In genomic region chr2:74991977-74992376, GRCh38 we compare ENCODE assay signal across 17 cellular contexts. TPM values are rescaled to one million over a fixed set of nuclear protein-coding genes. Genes with fewer than 3 reads are reported as not detected.
A peak's percentile ranks its signal among the peaks of the same experiment; 100 is the strongest.
DNase-seq lines count a peak whose midpoint lies in the region; ATAC-seq, FAIRE-seq and TF ChIP-seq lines count a peak whose summit lies in the region.
"Had no signal": no experiment of that assay in that cellular context is flagged by ENCODE, and none has a peak within 500 bp of the region (broad histone marks: within the 10 kb centered on the region; RNA-seq: fewer than 3 reads in every experiment).

No MANE protein-coding gene starts in this region.

- H4K91ac ChIP-seq in IMR-90 (ENCODE audit: insufficient read depth, low read depth, low read length), result 0 out of 2 replicates have a peak overlapping the region, but pooled peaks have one; percentile 2
- H4K91ac ChIP-seq in H1 (replicated peaks; ENCODE audit: insufficient read length, low read length), result no peak overlapping the region

- H3K27me3 ChIP-seq in IMR-90 (ENCODE audit: control insufficient read depth, insufficient read depth, low read length) (no peaks in the 10 kb centered on the region), H1 (replicated peaks in 1 of 4; ENCODE audit: control insufficient read depth in 3 of 4, extremely low read depth in 1 of 4, insufficient read depth in 3 of 4, low read length in 3 of 4) (no peaks in the 10 kb centered on the region), mesendoderm (ENCODE audit: insufficient read depth, low read length, poor library complexity) (no peaks in the 10 kb centered on the region)
- H3K27me3 ChIP-seq: dorsolateral prefrontal cortex, transverse colon had no signal

- H3K4ac ChIP-seq in IMR-90 (ENCODE audit: low read depth, low read length) (0 out of 2 replicates have a peak overlapping the region, but pooled peaks have one; percentile 42), H1 (replicated peaks; ENCODE audit: insufficient read length, low read depth, low read length) (no peak overlapping the region), mesendoderm (ENCODE audit: low read depth, low read length) (no peak overlapping the region)

- H3K4me3 ChIP-seq in IMR-90 (ENCODE audit: insufficient read depth, low read depth, low read length), result peak overlapping the region; percentile 13; the same call in 1 of the 2 replicates
- no peak overlapping the region for H3K4me3 ChIP-seq in H1 (ENCODE audit: extremely low read depth in 1 of 4, insufficient read depth in 2 of 4, low read depth in 3 of 4, low read length in 4 of 4)
- no peak overlapping the region for H3K4me3 ChIP-seq in mesendoderm (ENCODE audit: low read length)
- H3K4me3 ChIP-seq: dorsolateral prefrontal cortex, transverse colon had no signal

- peak overlapping the region; percentile 72 for H2BK5ac ChIP-seq in IMR-90 (ENCODE audit: low read depth, low read length, poor library complexity, severe bottlenecking)
- H2BK5ac ChIP-seq in H1 (ENCODE audit: low read depth, low read length), result no peak overlapping the region
- no peak overlapping the region for H2BK5ac ChIP-seq in mesendoderm (ENCODE audit: low read length)

- no peaks in the 10 kb centered on the region for H3K79me1 ChIP-seq in IMR-90 (ENCODE audit: low read depth in 1 of 2, low read length in 2 of 2)
- peaks cover 2% of the 10 kb centered on the region for H3K79me1 ChIP-seq in H1 (ENCODE audit: low read depth, low read length)
- H3K79me1 ChIP-seq in mesendoderm (ENCODE audit: low read length), result no peaks in the 10 kb centered on the region

- H2BK20ac ChIP-seq in IMR-90 (ENCODE audit: low read depth, low read length) (peak overlapping the region; percentile 2; the same call in 1 of the 2 replicates), H1 (ENCODE audit: low read length) (peak overlapping the region; percentile 86)

- no peak overlapping the region for H2AK9ac ChIP-seq in IMR-90 (replicated peaks; ENCODE audit: low read depth, low read length, poor library complexity)

- H3K27ac ChIP-seq in IMR-90 (ENCODE audit: insufficient read depth, low read length) (peak overlapping the region; percentile 41; the same call in 1 of the 2 replicates), H1 (ENCODE audit: low read depth, low read length) (no peak overlapping the region), mesendoderm (ENCODE audit: low read depth, low read length) (no peak overlapping the region)
- H3K27ac ChIP-seq: dorsolateral prefrontal cortex, KMS-11, transverse colon had no signal

- H2AFZ ChIP-seq in IMR-90 (replicated peaks; ENCODE audit: low read length, poor library complexity), result peak overlapping the region; percentile 80
- peak overlapping the region; percentile 43; the same call in 1 of the 2 replicates for H2AFZ ChIP-seq in H1 (ENCODE audit: low read length)

- peak overlapping the region; percentile 81; the same call in 1 of the 2 replicates for H4K5ac ChIP-seq in IMR-90 (ENCODE audit: low read depth, low read length)
- H4K5ac ChIP-seq in H1 (ENCODE audit: insufficient read length, low read depth, low read length), result no peak overlapping the region
- H4K5ac ChIP-seq in mesendoderm (ENCODE audit: low read length), result no peak overlapping the region

- no peak overlapping the region for H2AK5ac ChIP-seq in IMR-90 (ENCODE audit: low read depth, low read length)
- no peak overlapping the region for H2AK5ac ChIP-seq in H1 (ENCODE audit: low read depth, low read length)
- no peak overlapping the region for H2AK5ac ChIP-seq in mesendoderm (ENCODE audit: low read length)

- H3K56ac ChIP-seq in IMR-90 (ENCODE audit: extremely low read depth, insufficient read depth, low read length) (no peak overlapping the region), H1 (replicated peaks; ENCODE audit: insufficient read length, low read depth, low read length) (no peak overlapping the region), mesendoderm (ENCODE audit: low read length) (no peak overlapping the region)

- peak; percentile 30; the same call in 1 of the 2 replicates for TF ChIP-seq POLR2A in IMR-90 (IDR thresholded peaks at IDR 0.05; ENCODE audit: low read depth, low read length)
- peak in 1 of 2 experiments; percentile 52; a peak in 1 of 3 replicates for TF ChIP-seq POLR2A in H1 (IDR thresholded peaks at IDR 0.05; ENCODE audit: control extremely low read depth in 1 of 2, low read depth in 2 of 2, low read length in 2 of 2)

- BruUV-seq in IMR-90 (replicated peaks; lab: Mats Ljungman, UMichigan), result no TSS peak

- H2BK15ac ChIP-seq in IMR-90 (ENCODE audit: low read depth, low read length), result no peak overlapping the region; the same call in 2 of the 3 replicates
- H2BK15ac ChIP-seq in H1 (ENCODE audit: low read length), result 0 out of 2 replicates have a peak overlapping the region, but pooled peaks have one; percentile 53
- H2BK15ac ChIP-seq in mesendoderm (replicated peaks; ENCODE audit: low read depth), result no peak overlapping the region

- FAIRE-seq in H1 (lab: Jason Lieb, UNC), result peak; percentile 13
- FAIRE-seq: GM12892 had no signal

- peak overlapping the region; percentile 61 for H3K4me2 ChIP-seq in IMR-90 (ENCODE audit: low read depth, low read length)
- no peak overlapping the region for H3K4me2 ChIP-seq in H1 (ENCODE audit: insufficient read depth in 1 of 2, low read depth in 2 of 2, low read length in 2 of 2)
- H3K4me2 ChIP-seq in mesendoderm (ENCODE audit: low read length), result no peak overlapping the region
- H3K4me2 ChIP-seq: KMS-11 had no signal

- TF ChIP-seq RAD21 in IMR-90 (IDR thresholded peaks at IDR 0.05; ENCODE audit: low read length) (no peak), H1 (IDR thresholded peaks at IDR 0.05 in 1 of 2, conservative IDR thresholded peaks at IDR 0.05 in 1 of 2; ENCODE audit: low read depth in 2 of 2, low read length in 2 of 2) (no peak)

- in situ Hi-C loops in IMR-90 (cut with MboI; ENCODE audit: low sequenced_read_pairs), result no loop called here

- H3K4me1 ChIP-seq in IMR-90 (ENCODE audit: control insufficient read depth, insufficient read depth, low read length), result peaks cover 8% of the 10 kb centered on the region
- peaks cover 1 to 6% (median 3%) of the 10 kb centered on the region in 4 experiments; a peak in 3 of 7 replicates for H3K4me1 ChIP-seq in H1 (replicated peaks in 1 of 4; ENCODE audit: control insufficient read depth in 3 of 4, insufficient read depth in 4 of 4, low read length in 3 of 4)
- peaks cover 4% of the 10 kb centered on the region for H3K4me1 ChIP-seq in mesendoderm (ENCODE audit: control insufficient read depth, low read depth, low read length)
- H3K4me1 ChIP-seq: transverse colon had no signal

- dilution Hi-C loops in IMR-90 (cut with HindIII; ENCODE audit: low sequenced_read_pairs, unreplicated experiment), result no loop called here

- no peaks in the 10 kb centered on the region for H3K23me2 ChIP-seq in H1 (ENCODE audit: low read depth, low read length)

- TF ChIP-seq EP300 in H1 (IDR thresholded peaks at IDR 0.05; ENCODE audit: borderline replicate concordance in 1 of 2, low read depth in 2 of 2, low read length in 2 of 2), result no peak

- peak overlapping the region; percentile 87 for H3K18ac ChIP-seq in IMR-90 (ENCODE audit: low read depth, low read length)
- no peak overlapping the region for H3K18ac ChIP-seq in H1 (ENCODE audit: extremely low read depth, low read length)
- no peak overlapping the region for H3K18ac ChIP-seq in mesendoderm (ENCODE audit: low read length)

- H2BK120ac ChIP-seq in IMR-90 (ENCODE audit: low read depth, low read length) (peak overlapping the region; percentile 4; the same call in 1 of the 2 replicates), H1 (replicated peaks; ENCODE audit: low read depth, low read length) (no peak overlapping the region), mesendoderm (ENCODE audit: low read depth, low read length) (no peak overlapping the region)

- WGBS in IMR-90 (ENCODE audit: extremely low coverage in 2 of 2, insufficient read length in 1 of 2), 2 experiments, result 40% methylated on average over 1 of the region's 4 CpGs; no CpG with 5 or more reads in 1 of the 2 experiments
- 85% methylated on average over 4 of the region's 4 CpGs; no CpG with 5 or more reads in 1 of the 2 experiments for WGBS in H1 (ENCODE audit: extremely low coverage in 1 of 2, insufficient coverage in 1 of 2, insufficient read length in 1 of 2, insufficient replicate concordance in 2 of 2, low coverage in 1 of 2, low lambda C conversion rate in 2 of 2, missing lambda C conversion rate in 1 of 2), 2 experiments
- WGBS in mesendoderm (ENCODE audit: extremely low coverage, insufficient coverage, low lambda C conversion rate), result no CpG with 5 or more reads among the region's 4 CpGs

- H3K9ac ChIP-seq in IMR-90 (ENCODE audit: low read depth, low read length) (no peak overlapping the region), H1 (replicated peaks in 1 of 4; ENCODE audit: extremely low read depth in 1 of 4, low read depth in 3 of 4, low read length in 3 of 4) (no peak overlapping the region), mesendoderm (ENCODE audit: low read length) (no peak overlapping the region)
- H3K9ac ChIP-seq: KMS-11 had no signal

- DNase-seq in AG08395 (ENCODE audit: low spot score) (peak; percentile 60), IMR-90 (peak; percentile 73), H1 (ENCODE audit: low read depth in 1 of 2, low spot score in 2 of 2) (no peak), mesendoderm (peak; percentile 76), SKM-1 treated with dmso at 0.1 percent for 144 hours (lab: John Stamatoyannopoulos, UW; ENCODE audit: unreplicated experiment) (no peak), NCI-H2171 (lab: John Stamatoyannopoulos, UW) (no peak), NCI-H1092 treated with DMSO at 0.1 percent for 48 hours (lab: John Stamatoyannopoulos, UW) (no peak), NCI-H1694 treated with DMSO at 0.1 percent for 48 hours (lab: John Stamatoyannopoulos, UW) (no peak)
- DNase-seq: ACHN; activated naive CD8-positive, alpha-beta T cell treated with anti-CD3 and anti-CD28 coated beads, Interleukin-2, amount 50 U/mL, for 24 hours; dorsolateral prefrontal cortex; NCI-H1930; occipital lobe; SIG-M5; transverse colon had no signal

- H3K79me2 ChIP-seq in H1 (ENCODE audit: control insufficient read depth in 1 of 2, insufficient read depth in 2 of 2, low read length in 2 of 2), result no peaks in the 10 kb centered on the region
- no peaks in the 10 kb centered on the region for H3K79me2 ChIP-seq in mesendoderm (ENCODE audit: control insufficient read depth, insufficient read depth, low read length)

- TF ChIP-seq CTCF in IMR-90 (conservative IDR thresholded peaks at IDR 0.05; ENCODE audit: low read depth, low read length) (no peak), H1 (IDR thresholded peaks at IDR 0.05; ENCODE audit: control extremely low read depth in 1 of 3, insufficient read depth in 1 of 3, low read depth in 1 of 3, low read length in 3 of 3) (no peak)

- no peaks in the 10 kb centered on the region for H3K36me3 ChIP-seq in IMR-90 (ENCODE audit: control insufficient read depth, insufficient read depth, low read length)
- H3K36me3 ChIP-seq in H1 (ENCODE audit: control insufficient read depth in 2 of 4, insufficient read depth in 4 of 4, low read length in 3 of 4), result no peaks in the 10 kb centered on the region
- H3K36me3 ChIP-seq in mesendoderm (ENCODE audit: control insufficient read depth, insufficient read depth, low read length), result no peaks in the 10 kb centered on the region
- H3K36me3 ChIP-seq: transverse colon had no signal

- H3K9me1 ChIP-seq in IMR-90 (ENCODE audit: insufficient read depth, low read length), result peaks cover 8% of the 10 kb centered on the region; the same call in 1 of the 2 replicates

- no peak overlapping the region for H3K23ac ChIP-seq in IMR-90 (ENCODE audit: low read depth, low read length)
- H3K23ac ChIP-seq in H1 (ENCODE audit: insufficient read length), result no peak overlapping the region
- no peak overlapping the region for H3K23ac ChIP-seq in mesendoderm (ENCODE audit: low read length)

- intact Hi-C loops in IMR-90 (cut with micrococcal nuclease), result no loop called here

- POLR2A ChIA-PET in IMR-90 (lab: Charles Lee; ENCODE audit: unreplicated experiment) (no interaction called here), H1 (lab: Charles Lee; ENCODE audit: partially characterized antibody) (interaction anchor here (0.7 to 1.9 kb wide), 4 partner anchors 9 to 44 kb away, joined by 3 to 4 read pairs (median 4); no protein-coding TSS in a partner anchor)

- H3K9me3 ChIP-seq in IMR-90 (ENCODE audit: control insufficient read depth, insufficient read depth, low read length) (no peaks in the 10 kb centered on the region), H1 (ENCODE audit: insufficient read depth in 2 of 2, low read depth in 1 of 2, low read length in 1 of 2) (no peaks in the 10 kb centered on the region)
- H3K9me3 ChIP-seq: transverse colon had no signal

- H2BK12ac ChIP-seq in H1 (ENCODE audit: low read depth, low read length), result no peak overlapping the region

- H4K20me1 ChIP-seq in IMR-90 (ENCODE audit: insufficient read depth, low read length), result no peaks in the 10 kb centered on the region
- no peaks in the 10 kb centered on the region for H4K20me1 ChIP-seq in H1 (replicated peaks in 1 of 2; ENCODE audit: control insufficient read depth in 1 of 2, insufficient read depth in 2 of 2, low read length in 2 of 2)

- H3K14ac ChIP-seq in IMR-90 (replicated peaks; ENCODE audit: low read depth, low read length), result 0 out of 2 replicates have a peak overlapping the region, but pooled peaks have one; percentile 2
- no peak overlapping the region for H3K14ac ChIP-seq in H1 (ENCODE audit: insufficient read length)

- ATAC-seq in IMR-90 (ENCODE audit: low read depth), result peak; percentile 93
- ATAC-seq: activated naive CD8-positive, alpha-beta T cell treated with anti-CD3 and anti-CD28 coated beads, Interleukin-2, amount 50 U/mL, for 24 hours had no signal

- H4K8ac ChIP-seq in IMR-90 (ENCODE audit: low read depth in 2 of 2, low read length in 2 of 2) (peak overlapping the region in 1 of 2 experiments; percentile 36; a peak in 2 of 4 replicates), H1 (ENCODE audit: extremely low read depth, insufficient read depth, low read length) (no peak overlapping the region), mesendoderm (ENCODE audit: low read depth, low read length) (no peak overlapping the region)

- CTCF ChIA-PET in IMR-90 (lab: Yijun Ruan, JAX) (no interaction called here), H1 (lab: Charles Lee; ENCODE audit: partially characterized antibody) (interaction anchor here (0.9 to 2.5 kb wide), 6 partner anchors 9 to 75 kb away, joined by 3 to 6 read pairs (median 4); no protein-coding TSS in a partner anchor)

RNA-seq across cellular contexts. Expression of gene POLE4, which starts 33.5 kb away (rescaled TPM):
- 9.0 and 16.7 TPM in 2 replicates for total RNA-seq in IMR-90 (2012; rRNA removed)
- polyA plus RNA-seq in IMR-90 (2012; rRNA removed) (23.9 and 31.2 TPM in 2 replicates), H1 (2011; rRNA removed) (11.5 and 16.7 TPM in 2 replicates)
- polyA plus RNA-seq in IMR-90 (2012; cell fraction: cytosol; rRNA removed), result 30.6 and 56.2 TPM in 2 replicates
- 8.1 and 15.7 TPM in 2 replicates for polyA plus RNA-seq in IMR-90 (2012; cell fraction: nucleus; rRNA removed; ENCODE audit: low replicate concordance)
- 44.4 and 44.7 TPM in 2 replicates for total RNA-seq in H1 (2021; fragmentation: NEBNext Ultra II Directional; extraction: Animal tissue kit (Norgen Biotek cat#: 25700))
- 15.8 TPM for polyA plus RNA-seq in H1 (2011; cell fraction: cytosol; rRNA removed)
- polyA plus RNA-seq in H1 (2011; cell fraction: nucleus; rRNA removed), result 9.2 TPM
- 34.1 to 50.7 TPM (median 41.9 TPM) in 4 replicates for polyA plus RNA-seq in H1 (2012, experiment 1 of 2)
- 58.5 TPM for polyA plus RNA-seq in H1 (2012, experiment 2 of 2)
- 17.5 TPM for polyA plus RNA-seq in H1 (2013, experiment 1 of 2)
- polyA plus RNA-seq in H1 (2013, experiment 2 of 2), result 19.9 TPM
- polyA minus RNA-seq in H1 (2011; rRNA and poly(A)+ RNA removed), result 4.0 and 4.9 TPM in 2 replicates
- polyA minus RNA-seq in H1 (2011; cell fraction: cytosol; rRNA and poly(A)+ RNA removed), result 12.7 TPM
- polyA minus RNA-seq in H1 (2011; cell fraction: nucleus; rRNA and poly(A)+ RNA removed), result 12.6 TPM
- 31.7 TPM for polyA plus RNA-seq in mesendoderm (2013, experiment 1 of 2)
- polyA plus RNA-seq in mesendoderm (2013, experiment 2 of 2), result 29.4 TPM

Comparison
In these comparisons a context has a peak if more than half of its experiments do, and no peak if none do; other contexts are left out.
1. DNase-seq: peak in AG08395 (single experiment), IMR-90 (single experiment) and mesendoderm (single experiment); none in H1 (0 of 2), SKM-1 treated with dmso at 0.1 percent for 144 hours (single experiment), NCI-H2171 (single experiment), NCI-H1092 treated with DMSO at 0.1 percent for 48 hours (single experiment) and NCI-H1694 treated with DMSO at 0.1 percent for 48 hours (single experiment).